ENCODE assay signal across 9 cellular contexts in the genomic region with DNA sequence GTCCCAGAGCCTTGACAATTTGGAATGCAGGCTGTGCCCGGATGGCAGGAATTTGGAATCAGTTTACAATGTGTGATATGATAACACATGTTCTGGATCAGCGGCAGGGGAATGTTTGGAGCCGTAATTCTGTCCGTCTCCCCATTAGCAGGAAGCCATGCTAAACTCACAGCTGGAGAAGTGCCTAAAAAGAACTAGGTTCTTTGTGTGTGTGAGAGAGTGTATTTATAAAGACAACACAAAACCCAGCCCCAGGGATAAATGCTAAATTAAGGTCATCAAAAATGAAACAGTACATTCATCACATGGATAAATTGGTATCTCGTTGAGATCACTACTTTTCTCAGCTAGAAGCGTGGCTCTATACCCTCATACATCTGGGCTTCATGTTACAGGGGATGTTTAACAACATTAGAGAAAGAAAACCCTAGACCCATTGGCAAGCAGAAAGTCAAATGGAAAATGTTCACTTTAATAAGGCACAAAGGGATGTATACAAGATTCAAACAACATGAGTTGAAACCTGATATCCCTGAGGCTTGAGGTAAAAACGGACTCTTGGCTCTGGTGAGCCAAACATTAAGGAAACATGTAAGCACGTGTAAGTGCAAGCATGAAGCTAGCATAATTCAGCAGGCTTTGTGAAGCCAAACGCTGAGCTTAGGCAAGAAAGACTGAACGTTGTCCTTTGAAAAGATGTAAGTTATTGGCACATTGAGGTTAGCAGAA. TPM values are rescaled to one million over a fixed set of nuclear protein-coding genes. Genes with fewer than 3 reads are reported as not detected.
A peak's percentile ranks its signal among the peaks of the same experiment; 100 is the strongest.
DNase-seq lines count a peak whose midpoint lies in the region; FAIRE-seq and TF ChIP-seq lines count a peak whose summit lies in the region.
"Had no signal": no experiment of that assay in that cellular context is flagged by ENCODE, and none has a peak within 500 bp of the region (broad histone marks: within the 10 kb centered on the region; RNA-seq: fewer than 3 reads in every experiment).

No MANE protein-coding gene starts in this region.

- TF ChIP-seq CTCF in bronchial epithelial cell (IDR thresholded peaks at IDR 0.05; ENCODE audit: insufficient read depth, low read length, severe bottlenecking) (no peak), parathyroid adenoma (IDR thresholded peaks at IDR 0.05) (no peak)

- 49 to 63% (median 60%) methylated on average over 10 of the region's 10 CpGs for WGBS in small intestine, 3 donors

- H3K9ac ChIP-seq in parathyroid adenoma, result no peak overlapping the region

- H3K9me3 ChIP-seq in parathyroid adenoma (ENCODE audit: control insufficient read depth, low read length) (no peaks in the 10 kb centered on the region), small intestine (ENCODE audit: control insufficient read depth, low read depth) (no peaks in the 10 kb centered on the region)

- H3K27me3 ChIP-seq in bronchial epithelial cell (ENCODE audit: control insufficient read depth, insufficient read depth, low read length) (no peaks in the 10 kb centered on the region), parathyroid adenoma (ENCODE audit: control insufficient read depth, insufficient read depth, low read length) (no peaks in the 10 kb centered on the region), small intestine (ENCODE audit: control insufficient read depth in 2 of 2, insufficient read depth in 2 of 2, low read length in 2 of 2) (no peaks in the 10 kb centered on the region)

- no peak overlapping the region for H3K4me3 ChIP-seq in bronchial epithelial cell (ENCODE audit: low read depth, low read length)
- no peak overlapping the region for H3K4me3 ChIP-seq in parathyroid adenoma (ENCODE audit: low read depth, low read length)
- no peak overlapping the region for H3K4me3 ChIP-seq in small intestine (ENCODE audit: low read depth in 1 of 2, low read length in 2 of 2)

- DNase-seq in DMS 273 treated with DMSO at 0.1 percent for 48 hours (lab: John Stamatoyannopoulos, UW) (peak; percentile 9), NCI-H1930 (lab: John Stamatoyannopoulos, UW) (peak; percentile 47 to 64), bronchial epithelial cell (ENCODE audit: low read depth) (peak; percentile 74), 8988T (no peak), G401 (ENCODE audit: low spot score) (no peak), small intestine (no peak)
- DNase-seq in activated CD4-positive, alpha-beta T cell treated with anti-CD3 and anti-CD28 coated beads, Interleukin-2, amount 50 U/mL, for 1 hour, result no peak

- in situ Hi-C loops in G401 (cut with HindIII; ENCODE audit: low sequenced_read_pairs), result no loop called here

- FAIRE-seq in bronchial epithelial cell (lab: Jason Lieb, UNC) (no peak), small intestine (lab: Jason Lieb, UNC) (no peak)
- FAIRE-seq: islet of Langerhans had no signal

- no peak overlapping the region for H2AFZ ChIP-seq in parathyroid adenoma

- H3K36me3 ChIP-seq in bronchial epithelial cell (ENCODE audit: control insufficient read depth, insufficient read depth, low read length), result no peaks in the 10 kb centered on the region
- no peaks in the 10 kb centered on the region for H3K36me3 ChIP-seq in parathyroid adenoma (ENCODE audit: control insufficient read depth, insufficient read depth, low read length)
- no peaks in the 10 kb centered on the region for H3K36me3 ChIP-seq in small intestine (ENCODE audit: control insufficient read depth in 2 of 2, insufficient read depth in 2 of 2, low read length in 2 of 2)

- H3K79me2 ChIP-seq in parathyroid adenoma, result no peaks in the 10 kb centered on the region

- no peak overlapping the region for H3K27ac ChIP-seq in parathyroid adenoma
- no peak overlapping the region for H3K27ac ChIP-seq in small intestine (ENCODE audit: low read depth in 1 of 2, low read length in 1 of 2)

- no peaks in the 10 kb centered on the region for H3K4me1 ChIP-seq in parathyroid adenoma
- no peaks in the 10 kb centered on the region for H3K4me1 ChIP-seq in small intestine (ENCODE audit: control insufficient read depth in 2 of 2, insufficient read depth in 1 of 2, low read depth in 1 of 2, low read length in 1 of 2)

- peak overlapping the region; percentile 53 for H3K4me2 ChIP-seq in parathyroid adenoma (ENCODE audit: low read length)

RNA-seq across cellular contexts. Expression of gene TMEM131L, which starts 18.0 kb away (rescaled TPM):
- total RNA-seq in bronchial epithelial cell, result 7.9 TPM in 2 replicates
- 4.5 and 13.5 TPM in 2 replicates for total RNA-seq in G401 (2014; rRNA removed; shearing (Covaris generic))
- polyA plus RNA-seq in small intestine, result 1 to 10 TPM in 1 of 3 donors, under 1 TPM in 2; 0.22 to 3.6 (median 0.27) TPM

Comparison
In these comparisons a context has a peak if more than half of its experiments do, and no peak if none do; other contexts are left out.
1. DNase-seq: peak in DMS 273 treated with DMSO at 0.1 percent for 48 hours (single experiment), NCI-H1930 (2 of 2) and bronchial epithelial cell (single experiment); none in activated CD4-positive, alpha-beta T cell treated with anti-CD3 and anti-CD28 coated beads, Interleukin-2, amount 50 U/mL, for 1 hour (single experiment), 8988T (single experiment), G401 (single experiment) and small intestine (single experiment).